ENCODE assay signal across 20 cellular contexts in the genomic region with DNA sequence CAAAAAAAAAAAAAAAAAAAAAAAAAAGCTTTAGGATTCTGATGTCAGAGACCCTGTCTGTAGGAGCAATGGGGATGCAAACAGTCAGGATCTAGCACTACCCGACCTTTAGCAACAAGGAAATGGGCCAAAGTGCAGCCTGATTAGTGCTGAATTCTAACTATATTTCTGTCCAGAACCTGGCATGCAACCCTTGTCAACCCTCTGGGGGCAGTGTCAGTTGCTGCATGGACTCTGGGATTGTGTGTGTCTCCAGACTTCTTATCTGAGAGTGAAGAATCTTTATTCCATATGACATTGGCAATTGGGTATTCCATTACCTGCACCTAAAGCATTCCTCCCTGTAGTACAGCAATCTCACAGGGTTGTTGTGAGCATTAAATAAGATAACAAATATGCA.
"Had no signal": no experiment of that assay in that cellular context is flagged by ENCODE, and none has a peak within 500 bp of the region (broad histone marks: within the 10 kb centered on the region; RNA-seq: fewer than 3 reads in every experiment).

No MANE protein-coding gene starts in this region.

- H3K4me1 ChIP-seq: heart left ventricle, spleen, tibial nerve had no signal

- FAIRE-seq: colon, endometrium, kidney had no signal

- H3K27ac ChIP-seq: epithelial cell of prostate, heart left ventricle, spleen, tibial nerve had no signal

- H3K36me3 ChIP-seq: heart left ventricle, spleen, tibial nerve had no signal

- DNase-seq: activated CD4-positive, alpha-beta memory T cell treated with anti-CD3 and anti-CD28 coated beads for 36 hours; activated CD4-positive, alpha-beta T cell treated with anti-CD3 and anti-CD28 coated beads, Interleukin-2, amount 10 ng/mL, durations not matched to agents 24 days and 14 days; activated CD4-positive, CD25-positive, alpha-beta regulatory T cell treated with anti-CD3 and anti-CD28 coated beads, Interleukin-2, amount 50 U/mL, for 72 hours; activated CD8-positive, alpha-beta memory T cell treated with anti-CD3 and anti-CD28 coated beads, Interleukin-2, amount 50 U/mL, for 48 hours; activated naive CD8-positive, alpha-beta T cell treated with anti-CD3 and anti-CD28 coated beads, Interleukin-2, amount 50 U/mL, for 24 hours; activated T-cell treated with anti-CD3 and anti-CD28 coated beads, Interleukin-2, amount 50 U/mL, for 24 hours; amygdala; effector CD8-positive, alpha-beta T cell; heart left ventricle; hypothalamus; immature natural killer cell; kidney; occipital lobe; right cardiac atrium; spleen; stimulated activated naive CD4-positive, alpha-beta T cell treated with Interleukin-2 at 50 U/mL for 16 hours had no signal

- H3K4me3 ChIP-seq: heart left ventricle, spleen, tibial nerve had no signal
